In genomic region chr5:1937590-1937989, GRCh38 we compare ENCODE assay signal across 2 cellular contexts.
TF ChIP-seq lines count a peak whose summit lies in the region.

No MANE protein-coding gene starts in this region.

TF ChIP-seq in H1, 55 proteins besides CTCF, POLR2A, EP300 and RAD21:
- TF ChIP-seq PHF8 (conservative IDR thresholded peaks at IDR 0.05; ENCODE audit: low read depth, low read length) (no peak), USF2 (IDR thresholded peaks at IDR 0.05; ENCODE audit: low read length) (no peak), MAFK (IDR thresholded peaks at IDR 0.05; ENCODE audit: low read depth, low read length) (no peak), BCL11A (IDR thresholded peaks at IDR 0.05; ENCODE audit: low read depth in 2 of 2, low read length in 2 of 2) (no peak), FOSL1 (IDR thresholded peaks at IDR 0.05; ENCODE audit: insufficient read depth, low read depth, low read length) (no peak), GTF2F1 (IDR thresholded peaks at IDR 0.05; ENCODE audit: borderline replicate concordance, low read depth, low read length) (no peak), SIN3A (conservative IDR thresholded peaks at IDR 0.05 in 1 of 2, IDR thresholded peaks at IDR 0.05 in 1 of 2; ENCODE audit: low read depth in 1 of 2, low read length in 2 of 2) (no peak), ATF3 (IDR thresholded peaks at IDR 0.05; ENCODE audit: insufficient read depth, low read depth, low read length) (no peak), KDM1A (IDR thresholded peaks at IDR 0.05; ENCODE audit: borderline replicate concordance, low read length) (no peak), CHD1 (IDR thresholded peaks at IDR 0.05; ENCODE audit: low read depth, low read length) (no peak), CBX5 (IDR thresholded peaks at IDR 0.05; ENCODE audit: low read depth, low read length) (no peak), SP4 (IDR thresholded peaks at IDR 0.05; ENCODE audit: low read length) (no peak), JUN (IDR thresholded peaks at IDR 0.05; ENCODE audit: low read depth, low read length) (no peak), JUND (IDR thresholded peaks at IDR 0.05; ENCODE audit: low read length) (no peak), BRCA1 (IDR thresholded peaks at IDR 0.05; ENCODE audit: low read depth, low read length) (no peak), HDAC6 (IDR thresholded peaks at IDR 0.05; ENCODE audit: low read depth, low read length) (no peak)

TF ChIP-seq in SK-N-SH, 30 proteins besides CTCF, POLR2A, EP300 and RAD21:
- TF ChIP-seq ZBTB33 (IDR thresholded peaks at IDR 0.05; ENCODE audit: borderline replicate concordance, low read depth) = no peak
- TF ChIP-seq MAX (IDR thresholded peaks at IDR 0.05; ENCODE audit: low read depth) = no peak
- no peak for TF ChIP-seq GATA2 (CRISPR knock-in tag; IDR thresholded peaks at IDR 0.05)
- TF ChIP-seq TEAD4 (IDR thresholded peaks at IDR 0.05; ENCODE audit: borderline replicate concordance, insufficient read depth) = no peak
- TF ChIP-seq RFX5 (IDR thresholded peaks at IDR 0.05; ENCODE audit: low read length) = no peak
- no peak for TF ChIP-seq JUND (IDR thresholded peaks at IDR 0.05)
- TF ChIP-seq REST (IDR thresholded peaks at IDR 0.05; ENCODE audit: low read depth, low read length) = no peak
- TF ChIP-seq YY1 (IDR thresholded peaks at IDR 0.05; ENCODE audit: low read depth) = no peak
- no peak for TF ChIP-seq RCOR1 (IDR thresholded peaks at IDR 0.05; ENCODE audit: low read length)
- no peak for TF ChIP-seq SMC3 (IDR thresholded peaks at IDR 0.05; ENCODE audit: low read depth, low read length)
- TF ChIP-seq NRF1 (IDR thresholded peaks at IDR 0.05; ENCODE audit: low read depth, low read length) = no peak
- no peak for TF ChIP-seq SIN3A (IDR thresholded peaks at IDR 0.05; ENCODE audit: borderline replicate concordance, low read depth, low read length)
- no peak for TF ChIP-seq RXRA (IDR thresholded peaks at IDR 0.05; ENCODE audit: borderline replicate concordance, low read depth)
- TF ChIP-seq TAF1 (IDR thresholded peaks at IDR 0.05; ENCODE audit: borderline replicate concordance, low read depth, low read length) = no peak
- no peak for TF ChIP-seq FOSL2 (IDR thresholded peaks at IDR 0.05; ENCODE audit: borderline replicate concordance, low read depth)
- no peak for TF ChIP-seq POLR2AphosphoS5 (IDR thresholded peaks at IDR 0.05; ENCODE audit: low read depth, low read length)
- no peak for TF ChIP-seq EZH2phosphoT487 (IDR thresholded peaks at IDR 0.05; ENCODE audit: borderline replicate concordance, low read depth)
- no peak for TF ChIP-seq TCF12 (IDR thresholded peaks at IDR 0.05)
- no peak for TF ChIP-seq USF2 (IDR thresholded peaks at IDR 0.05; ENCODE audit: borderline replicate concordance, low read depth, low read length)
- TF ChIP-seq GABPA (IDR thresholded peaks at IDR 0.05; ENCODE audit: low read depth) = no peak
